In genomic region chr6:73566954-73567591, GRCh38 we compare ENCODE assay signal across 1 cellular context.
TF ChIP-seq lines count a peak whose summit lies in the region.

No MANE protein-coding gene starts in this region.

TF ChIP-seq in HepG2, 621 proteins besides CTCF, POLR2A, EP300 and RAD21 (continued from another document and continues in another):
- TF ChIP-seq GPN1 (CRISPR knock-in tag; IDR thresholded peaks at IDR 0.05; ENCODE audit: borderline replicate concordance) (no peak), ZNF704 (CRISPR knock-in tag; IDR thresholded peaks at IDR 0.05; ENCODE audit: borderline replicate concordance) (no peak), SYNCRIP (IDR thresholded peaks at IDR 0.05; ENCODE audit: insufficient read depth, low read depth, low read length) (no peak), PHF8 (CRISPR knock-in tag; IDR thresholded peaks at IDR 0.05) (peak; percentile 50; the same call in 1 of the 2 replicates), NBN (conservative IDR thresholded peaks at IDR 0.05) (no peak), ZFP36L2 (CRISPR knock-in tag; IDR thresholded peaks at IDR 0.05) (no peak), KLF6 (CRISPR knock-in tag; IDR thresholded peaks at IDR 0.05) (peak; percentile 91), TCF7L2 (IDR thresholded peaks at IDR 0.05; ENCODE audit: low read depth, low read length) (no peak), ZNF629 (CRISPR knock-in tag; conservative IDR thresholded peaks at IDR 0.05) (peak; percentile 70), POLR2AphosphoS2 (IDR thresholded peaks at IDR 0.05; ENCODE audit: low read depth, low read length) (no peak), ZNF678 (CRISPR knock-in tag; IDR thresholded peaks at IDR 0.05) (no peak), ATF1 (CRISPR knock-in tag; IDR thresholded peaks at IDR 0.05) (no peak), ZNF549 (CRISPR knock-in tag; IDR thresholded peaks at IDR 0.05) (no peak), THAP7 (CRISPR knock-in tag; IDR thresholded peaks at IDR 0.05) (0 out of 2 replicates have a peak, but pooled peaks have one; percentile 27), TFDP2 (CRISPR knock-in tag; IDR thresholded peaks at IDR 0.05) (peak; percentile 79), HOXD1 (CRISPR knock-in tag; IDR thresholded peaks at IDR 0.05) (no peak), FOXA3 (CRISPR knock-in tag; IDR thresholded peaks at IDR 0.05) (peak; percentile 88), KDM1A (CRISPR knock-in tag; IDR thresholded peaks at IDR 0.05) (peak; percentile 84), HDAC6 (IDR thresholded peaks at IDR 0.05; ENCODE audit: low read depth, low read length) (no peak), CREBL2 (CRISPR knock-in tag; IDR thresholded peaks at IDR 0.05; ENCODE audit: borderline replicate concordance) (no peak), LCORL (IDR thresholded peaks at IDR 0.05) (0 out of 2 replicates have a peak, but pooled peaks have one; percentile 20), LCORL (CRISPR knock-in tag; IDR thresholded peaks at IDR 0.05) (peak; percentile 81), DR1 (CRISPR knock-in tag; IDR thresholded peaks at IDR 0.05) (no peak), SETDB1 (CRISPR knock-in tag; IDR thresholded peaks at IDR 0.05; ENCODE audit: borderline replicate concordance) (no peak), PCBP1 (IDR thresholded peaks at IDR 0.05; ENCODE audit: borderline replicate concordance, low read depth, low read length) (no peak), MXI1 (IDR thresholded peaks at IDR 0.05; ENCODE audit: borderline replicate concordance, low read depth, low read length) (peak; percentile 70; the same call in 1 of the 3 replicates), PPARG (CRISPR knock-in tag; conservative IDR thresholded peaks at IDR 0.05) (0 out of 2 replicates have a peak, but pooled peaks have one; percentile 60), ZNF333 (CRISPR knock-in tag; IDR thresholded peaks at IDR 0.05; ENCODE audit: borderline replicate concordance) (no peak), ZNF687 (CRISPR knock-in tag; IDR thresholded peaks at IDR 0.05) (peak; percentile 35; the same call in 1 of the 2 replicates), ZNF646 (CRISPR knock-in tag; IDR thresholded peaks at IDR 0.05) (no peak), GLMP (CRISPR knock-in tag; IDR thresholded peaks at IDR 0.05; ENCODE audit: borderline replicate concordance) (no peak), NFIC (IDR thresholded peaks at IDR 0.05; ENCODE audit: low read length) (peak; percentile 76; the same call in 1 of the 2 replicates), NFE2L1 (CRISPR knock-in tag; IDR thresholded peaks at IDR 0.05; ENCODE audit: borderline replicate concordance) (no peak), ZFX (CRISPR knock-in tag; IDR thresholded peaks at IDR 0.05; ENCODE audit: low read depth) (peak; percentile 33; the same call in 1 of the 2 replicates), ZFY (CRISPR knock-in tag; IDR thresholded peaks at IDR 0.05) (0 out of 2 replicates have a peak, but pooled peaks have one; percentile 17), ZNF138 (CRISPR knock-in tag; IDR thresholded peaks at IDR 0.05; ENCODE audit: low read depth) (no peak), TEF (CRISPR knock-in tag; IDR thresholded peaks at IDR 0.05) (peak; percentile 87; the same call in 1 of the 2 replicates), ZNF749 (CRISPR knock-in tag; IDR thresholded peaks at IDR 0.05; ENCODE audit: borderline replicate concordance) (no peak; the same call in 1 of the 2 replicates), ZKSCAN5 (CRISPR knock-in tag; IDR thresholded peaks at IDR 0.05) (no peak), ZNF367 (CRISPR knock-in tag; IDR thresholded peaks at IDR 0.05; ENCODE audit: borderline replicate concordance) (no peak), SPEN (CRISPR knock-in tag; IDR thresholded peaks at IDR 0.05; ENCODE audit: low read depth) (peak; percentile 84; the same call in 1 of the 2 replicates), ESRRA (CRISPR knock-in tag; IDR thresholded peaks at IDR 0.05; ENCODE audit: low read depth) (0 out of 2 replicates have a peak, but pooled peaks have one; percentile 52), ZNF225 (CRISPR knock-in tag; IDR thresholded peaks at IDR 0.05) (no peak), ZSCAN25 (CRISPR knock-in tag; IDR thresholded peaks at IDR 0.05) (0 out of 2 replicates have a peak, but pooled peaks have one; percentile 45), FOXO4 (CRISPR knock-in tag; conservative IDR thresholded peaks at IDR 0.05) (no peak), ZFP1 (CRISPR knock-in tag; IDR thresholded peaks at IDR 0.05) (0 out of 2 replicates have a peak, but pooled peaks have one; percentile 61), RFXANK (CRISPR knock-in tag; IDR thresholded peaks at IDR 0.05) (no peak), RBM39 (IDR thresholded peaks at IDR 0.05; ENCODE audit: low read depth, low read length, poor library complexity, severe bottlenecking) (no peak), ZBTB7B (CRISPR knock-in tag; IDR thresholded peaks at IDR 0.05) (peak; percentile 76; the same call in 1 of the 2 replicates), ZNF75D (CRISPR knock-in tag; IDR thresholded peaks at IDR 0.05; ENCODE audit: borderline replicate concordance) (no peak), ZNF432 (CRISPR knock-in tag; IDR thresholded peaks at IDR 0.05; ENCODE audit: borderline replicate concordance) (no peak), NFRKB (IDR thresholded peaks at IDR 0.05) (no peak), ZNF720 (CRISPR knock-in tag; IDR thresholded peaks at IDR 0.05) (no peak), PHB2 (IDR thresholded peaks at IDR 0.05; ENCODE audit: partially characterized antibody) (no peak), EHMT2 (IDR thresholded peaks at IDR 0.05; ENCODE audit: borderline replicate concordance, low read depth, low read length) (peak; percentile 73; the same call in 1 of the 2 replicates)
